In the genomic region with DNA sequence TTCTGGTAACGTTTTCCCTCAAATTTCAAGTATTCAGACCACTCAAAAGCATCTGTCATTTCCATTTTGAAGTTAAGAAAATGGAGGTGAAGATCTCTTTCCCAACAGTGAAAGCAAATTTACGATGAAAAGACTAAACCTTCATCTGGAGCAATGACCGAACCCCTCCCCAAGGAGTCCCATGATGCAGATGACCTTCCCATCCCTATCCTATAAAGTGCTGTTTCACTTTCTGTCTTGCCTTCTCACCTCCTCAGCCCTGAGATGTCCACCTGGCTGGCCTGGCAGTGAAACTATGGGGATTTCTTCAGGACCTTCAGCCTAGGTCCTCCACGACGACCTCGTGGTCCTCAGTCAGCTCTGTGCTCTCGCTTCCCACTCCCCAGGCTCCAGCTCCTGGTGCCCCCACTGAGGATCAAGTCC, we compare ENCODE assay signal across 8 cellular contexts. TPM values are rescaled to one million over a fixed set of nuclear protein-coding genes. Genes with fewer than 3 reads are reported as not detected.
DNase-seq lines count a peak whose midpoint lies in the region; ATAC-seq and TF ChIP-seq lines count a peak whose summit lies in the region.

No MANE protein-coding gene starts in this region.

- H4K5ac ChIP-seq in mesendoderm (ENCODE audit: low read length) = no peak overlapping the region

- H3K9me3 ChIP-seq in heart left ventricle = no peaks in the 10 kb centered on the region
- no peaks in the 10 kb centered on the region for H3K9me3 ChIP-seq in adipocyte (ENCODE audit: control insufficient read depth, low read length)
- no peaks in the 10 kb centered on the region for H3K9me3 ChIP-seq in uterus

- TF ChIP-seq CTCF in heart left ventricle (IDR thresholded peaks at IDR 0.05) = peak in 1 of 12 donors; percentile 7
- TF ChIP-seq CTCF in uterus (IDR thresholded peaks at IDR 0.05) = no peak

- intact Hi-C loops in heart left ventricle (cut with DNase I) = loop anchor here (1.0 to 5.0 kb wide), 6 partner anchors 70 to 85 kb away; partner anchors contain the start of gene RMC1 (in 4 of the 10)
- intact Hi-C loops in left ventricle myocardium superior (cut with micrococcal nuclease) = no loop called here
- intact Hi-C loops in uterus (cut with DNase I; ENCODE audit: low total_unique reads) = no loop called here

- H3K4me1 ChIP-seq in heart left ventricle (peaks cover 0 to 36% (median 25%) of the 10 kb centered on the region in 12 donors), adipocyte (ENCODE audit: control insufficient read depth, insufficient read depth, low read length) (peaks cover 37% of the 10 kb centered on the region), mesendoderm (ENCODE audit: control insufficient read depth, low read depth, low read length) (peaks cover 2% of the 10 kb centered on the region), uterus (peaks cover 0 to 6% of the 10 kb centered on the region in 2 donors)

- H2BK5ac ChIP-seq in mesendoderm (ENCODE audit: low read length) = no peak overlapping the region

- TF ChIP-seq POLR2A in heart left ventricle (IDR thresholded peaks at IDR 0.05) = no peak
- no peak for TF ChIP-seq POLR2A in uterus (IDR thresholded peaks at IDR 0.05)

- no peak overlapping the region for H3K4me2 ChIP-seq in mesendoderm (ENCODE audit: low read length)

- H3K56ac ChIP-seq in mesendoderm (ENCODE audit: low read length) = peak overlapping the region; percentile 58

- ATAC-seq in heart left ventricle (no peak), left ventricle myocardium superior (no peak)

- peak overlapping the region in 11 of 12 donors; percentile 94 to 100 (median 99) for H3K27ac ChIP-seq in heart left ventricle
- H3K27ac ChIP-seq in mesendoderm (ENCODE audit: low read depth, low read length) = no peak overlapping the region
- peak overlapping the region; percentile 98 to 99 for H3K27ac ChIP-seq in uterus

- peaks cover 8% of the 10 kb centered on the region for H3K79me1 ChIP-seq in mesendoderm (ENCODE audit: low read length)

- H3K27me3 ChIP-seq in heart left ventricle (peaks cover 0 to 2% (median 0%) of the 10 kb centered on the region in 9 donors), adipocyte (replicated peaks; ENCODE audit: control insufficient read depth, insufficient read depth, low read length) (no peaks in the 10 kb centered on the region), mesendoderm (ENCODE audit: insufficient read depth, low read length, poor library complexity) (no peaks in the 10 kb centered on the region), uterus (no peaks in the 10 kb centered on the region), H7 (ENCODE audit: control insufficient read depth, insufficient read depth, low read length) (no peaks in the 10 kb centered on the region)

- no peak overlapping the region for H4K8ac ChIP-seq in mesendoderm (ENCODE audit: low read depth, low read length)

- WGBS in heart left ventricle, 4 donors = 37 to 50% (median 42%) methylated on average over 7 of the region's 7 CpGs
- no CpG with 5 or more reads among the region's 7 CpGs for WGBS in mesendoderm (ENCODE audit: extremely low coverage, insufficient coverage, low lambda C conversion rate)

- H3K36me3 ChIP-seq in heart left ventricle = no peaks in the 10 kb centered on the region
- H3K36me3 ChIP-seq in adipocyte (ENCODE audit: control insufficient read depth, insufficient read depth, low read length, severe bottlenecking) = no peaks in the 10 kb centered on the region
- H3K36me3 ChIP-seq in mesendoderm (ENCODE audit: control insufficient read depth, insufficient read depth, low read length) = peaks cover 2% of the 10 kb centered on the region
- no peaks in the 10 kb centered on the region for H3K36me3 ChIP-seq in uterus
- no peaks in the 10 kb centered on the region for H3K36me3 ChIP-seq in H7 (replicated peaks; ENCODE audit: control insufficient read depth, insufficient read depth, low read length)

- DNase-seq in heart left ventricle (peak in 2 of 5 donors; percentile 12 to 31), left ventricle myocardium superior (no peak), adipocyte (ENCODE audit: low read depth) (no peak), mesendoderm (peak; percentile 8), uterus (peak in 1 of 2 donors; percentile 31), cerebellar cortex (ENCODE audit: low spot score) (no peak), H7 (no peak)
- DNase-seq in stimulated activated CD4-positive, alpha-beta T cell treated with anti-CD3 and anti-CD28 coated beads, Interleukin-4, amount 100 ng/mL, for 1 hour = no peak

- H2AK5ac ChIP-seq in mesendoderm (ENCODE audit: low read length) = no peak overlapping the region

- no peak overlapping the region for H2BK15ac ChIP-seq in mesendoderm (replicated peaks; ENCODE audit: low read depth)

- peak overlapping the region; percentile 61 for H3K9ac ChIP-seq in adipocyte (ENCODE audit: low read length)
- peak overlapping the region; percentile 40 for H3K9ac ChIP-seq in mesendoderm (ENCODE audit: low read length)

- peak overlapping the region in 11 of 12 donors; percentile 63 to 99 (median 86) for H3K4me3 ChIP-seq in heart left ventricle
- peak overlapping the region; percentile 68 for H3K4me3 ChIP-seq in adipocyte (ENCODE audit: low read length)
- no peak overlapping the region for H3K4me3 ChIP-seq in mesendoderm (ENCODE audit: low read length)
- H3K4me3 ChIP-seq in uterus = peak overlapping the region in 1 of 2 donors; percentile 67
- no peak overlapping the region for H3K4me3 ChIP-seq in H7 (ENCODE audit: insufficient read depth, low read depth, low read length)

- no peak overlapping the region for H3K4ac ChIP-seq in mesendoderm (ENCODE audit: low read depth, low read length)

- H3K23ac ChIP-seq in mesendoderm (ENCODE audit: low read length) = no peak overlapping the region

- H2BK120ac ChIP-seq in mesendoderm (ENCODE audit: low read depth, low read length) = no peak overlapping the region

- H3K79me2 ChIP-seq in mesendoderm (ENCODE audit: control insufficient read depth, insufficient read depth, low read length) = peaks cover 32% of the 10 kb centered on the region

- no peak overlapping the region for H3K18ac ChIP-seq in mesendoderm (ENCODE audit: low read length)

RNA-seq across cellular contexts. Expression of gene NPC1, which starts 0.9 kb away (rescaled TPM):
- total RNA-seq in heart left ventricle = 10 to 100 TPM; 10.2 to 42.7 (median 16.8) TPM
- polyA plus RNA-seq in heart left ventricle = 10 to 100 TPM in 1 of 2 donors, 1 to 10 TPM in 1; 7.8 to 38.8 TPM
- total RNA-seq in left ventricle myocardium superior = 13.3 TPM
- 30.5 TPM for polyA plus RNA-seq in mesendoderm (2013, experiment 1 of 2)
- 29.1 TPM for polyA plus RNA-seq in mesendoderm (2013, experiment 2 of 2)
- total RNA-seq in uterus = 10 to 100 TPM in 3 of 4 donors, 1 to 10 TPM in 1; 10.0 to 58.9 (median 41.1) TPM
- total RNA-seq in H7 (2014; rRNA removed; shearing (Covaris generic)) = 18.1 and 20.9 TPM in 2 replicates

Comparison
In these comparisons a context has a peak if more than half of its experiments do, and no peak if none do; other contexts are left out.
1. intact Hi-C loops: an anchor here in heart left ventricle (1.0 to 5.0 kb wide); none called in left ventricle myocardium superior and uterus.
2. H3K4me3 ChIP-seq: peak in heart left ventricle (11 of 12) and adipocyte (single experiment); none in mesendoderm (single experiment) and H7 (single experiment).